1 cellular context compared by ENCODE assay signal in genomic region chr5:134648425-134649162, GRCh38.
A peak's percentile ranks its signal among the peaks of the same experiment; 100 is the strongest.
TF ChIP-seq lines count a peak whose summit lies in the region.

TSS of gene SEC24A (plus strand) at chr5:134648785. CDS start at chr5:134649077, 292 bp downstream.

TF ChIP-seq in HepG2, 621 proteins besides CTCF, POLR2A, EP300 and RAD21 (continued from another document and continues in another):
- peak; percentile 82; the same call in 1 of the 2 replicates for TF ChIP-seq NCOA1 (CRISPR knock-in tag; IDR thresholded peaks at IDR 0.05)
- TF ChIP-seq ZNF629 (CRISPR knock-in tag; conservative IDR thresholded peaks at IDR 0.05) = no peak
- no peak for TF ChIP-seq CEBPZ (IDR thresholded peaks at IDR 0.05; ENCODE audit: low read length)
- TF ChIP-seq MED1 (CRISPR knock-in tag; IDR thresholded peaks at IDR 0.05) = peak; percentile 91
- TF ChIP-seq ZNF784 (CRISPR knock-in tag; IDR thresholded peaks at IDR 0.05; ENCODE audit: borderline replicate concordance) = no peak
- no peak for TF ChIP-seq ZNF260 (CRISPR knock-in tag; IDR thresholded peaks at IDR 0.05; ENCODE audit: borderline replicate concordance, low read depth)
- TF ChIP-seq TARDBP (CRISPR knock-in tag; IDR thresholded peaks at IDR 0.05) = peak; percentile 88
- TF ChIP-seq SNRNP70 (IDR thresholded peaks at IDR 0.05; ENCODE audit: low read depth, low read length) = no peak
- TF ChIP-seq ZNF703 (CRISPR knock-in tag; IDR thresholded peaks at IDR 0.05; ENCODE audit: borderline replicate concordance) = no peak
- peak; percentile 93 for TF ChIP-seq ZNF589 (CRISPR knock-in tag; conservative IDR thresholded peaks at IDR 0.05)
- TF ChIP-seq NR2F6 (IDR thresholded peaks at IDR 0.05) = peak; percentile 19; the same call in 1 of the 2 replicates
- peak; percentile 91 for TF ChIP-seq NR2F6 (CRISPR knock-in tag; IDR thresholded peaks at IDR 0.05)
- TF ChIP-seq THAP9 (CRISPR knock-in tag; IDR thresholded peaks at IDR 0.05; ENCODE audit: borderline replicate concordance) = peak; percentile 55; the same call in 1 of the 2 replicates
- no peak for TF ChIP-seq CCAR2 (optimal IDR thresholded peaks at IDR 0.05; ENCODE audit: low read depth, low read length)
- peak; percentile 45 for TF ChIP-seq IKZF4 (CRISPR knock-in tag; IDR thresholded peaks at IDR 0.05; ENCODE audit: borderline replicate concordance, low read depth, not compliant biosample characterization)
- peak; percentile 67 for TF ChIP-seq GFI1 (CRISPR knock-in tag; IDR thresholded peaks at IDR 0.05; ENCODE audit: borderline replicate concordance)
- TF ChIP-seq NFATC3 (CRISPR knock-in tag; IDR thresholded peaks at IDR 0.05) = peak; percentile 42; the same call in 1 of the 2 replicates
- TF ChIP-seq ATF5 (CRISPR knock-in tag; IDR thresholded peaks at IDR 0.05; ENCODE audit: low read depth) = no peak
- no peak for TF ChIP-seq ZNF17 (CRISPR knock-in tag; IDR thresholded peaks at IDR 0.05)
- TF ChIP-seq REPIN1 (CRISPR knock-in tag; IDR thresholded peaks at IDR 0.05; ENCODE audit: borderline replicate concordance, low read depth) = peak; percentile 98
- peak; percentile 59; the same call in 1 of the 2 replicates for TF ChIP-seq ZFP90 (CRISPR knock-in tag; IDR thresholded peaks at IDR 0.05; ENCODE audit: borderline replicate concordance)
- peak; percentile 43 for TF ChIP-seq ZBTB40 (IDR thresholded peaks at IDR 0.05)
- TF ChIP-seq ZBTB40 (CRISPR knock-in tag; IDR thresholded peaks at IDR 0.05) = peak; percentile 90
- TF ChIP-seq POLR2AphosphoS2 (IDR thresholded peaks at IDR 0.05; ENCODE audit: low read depth, low read length) = no peak
- TF ChIP-seq PHF5A (CRISPR knock-in tag; IDR thresholded peaks at IDR 0.05; ENCODE audit: low read depth, unreplicated experiment) = peak; percentile 59
- peak; percentile 81; the same call in 1 of the 2 replicates for TF ChIP-seq ZNF460 (CRISPR knock-in tag; IDR thresholded peaks at IDR 0.05; ENCODE audit: borderline replicate concordance)
- no peak for TF ChIP-seq TERF1 (CRISPR knock-in tag; IDR thresholded peaks at IDR 0.05)
